ENCODE assay signal across 16 cellular contexts in genomic region chr3:72744330-72744729, GRCh38.
"Had no signal": no experiment of that assay in that cellular context is flagged by ENCODE, and none has a peak within 500 bp of the region (broad histone marks: within the 10 kb centered on the region; RNA-seq: fewer than 3 reads in every experiment).

No MANE protein-coding gene starts in this region.

- H3K27me3 ChIP-seq: ascending aorta, colonic mucosa, tibial nerve, uterus had no signal

- H3K27ac ChIP-seq: ascending aorta, colonic mucosa, left lung, neural progenitor cell, psoas muscle, skin epidermis, tibial nerve, uterus had no signal

- H2AFZ ChIP-seq: neural progenitor cell had no signal

- H3K4me3 ChIP-seq: ascending aorta, colonic mucosa, left lung, neural progenitor cell, psoas muscle, skin epidermis, tibial nerve, uterus had no signal

- H3K9me3 ChIP-seq: ascending aorta, colonic mucosa, left lung, psoas muscle, tibial nerve, uterus had no signal

- H3K4me1 ChIP-seq: colonic mucosa, psoas muscle, uterus had no signal

- H3K36me3 ChIP-seq: ascending aorta, colonic mucosa, left lung, neural progenitor cell, uterus had no signal

- H3K4me2 ChIP-seq: neural progenitor cell had no signal

- H3K9ac ChIP-seq: neural progenitor cell had no signal

- FAIRE-seq: frontal cortex had no signal

- ATAC-seq: left lung, psoas muscle, right cardiac atrium had no signal

- DNase-seq: activated CD4-positive, alpha-beta T cell treated with anti-CD3 and anti-CD28 coated beads for 1 hour; activated CD8-positive, alpha-beta memory T cell treated with anti-CD3 and anti-CD28 coated beads for 24 hours; activated CD8-positive, alpha-beta memory T cell treated with anti-CD3 and anti-CD28 coated beads, Interleukin-2, amount 50 U/mL, for 48 hours; activated effector memory CD4-positive, alpha-beta T cell treated with anti-CD3 and anti-CD28 coated beads, Interleukin-2, amount 50 U/mL, for 16 hours; activated naive CD4-positive, alpha-beta T cell treated with anti-CD3 and anti-CD28 coated beads, Interleukin-2, amount 50 U/mL, for 16 hours; activated T-cell treated with anti-CD3 and anti-CD28 coated beads, Interleukin-2, amount 50 U/mL, for 48 hours; colonic mucosa; left lung; psoas muscle; right cardiac atrium; uterus had no signal
